16 cellular contexts compared by ENCODE assay signal in genomic region chr6:45185403-45186251, GRCh38.
A peak's percentile ranks its signal among the peaks of the same experiment; 100 is the strongest.
DNase-seq lines count a peak whose midpoint lies in the region; ATAC-seq and TF ChIP-seq lines count a peak whose summit lies in the region.
"Had no signal": no experiment of that assay in that cellular context is flagged by ENCODE, and none has a peak within 500 bp of the region (broad histone marks: within the 10 kb centered on the region; RNA-seq: fewer than 3 reads in every experiment).

No MANE protein-coding gene starts in this region.

- no peaks in the 10 kb centered on the region for H3K9me3 ChIP-seq in osteoblast (ENCODE audit: low read depth, low read length)
- H3K9me3 ChIP-seq: heart right ventricle had no signal

- H3K27me3 ChIP-seq in osteoblast (ENCODE audit: insufficient read depth, low read length), result no peaks in the 10 kb centered on the region
- H3K27me3 ChIP-seq: heart right ventricle had no signal

- H3K4me3 Mint-ChIP-seq in activated CD8-positive, alpha-beta memory T cell treated with anti-CD3 and anti-CD28 coated beads, Interleukin-2, amount 10 ng/mL, durations not matched to agents 7 days and 5 days, result no peak overlapping the region
- H3K4me3 Mint-ChIP-seq in MCF 10A (ENCODE audit: unreplicated experiment), result no peak overlapping the region
- H3K4me3 Mint-ChIP-seq: CD4-positive, CD25-positive, alpha-beta regulatory T cell; memory B cell; nephron progenitor cell had no signal

- POLR2A ChIA-PET in MCF 10A (lab: Yijun Ruan, JAX), result no interaction called here

- peaks cover 24% of the 10 kb centered on the region for H3K4me1 Mint-ChIP-seq in activated CD8-positive, alpha-beta memory T cell treated with anti-CD3 and anti-CD28 coated beads, Interleukin-2, amount 10 ng/mL, durations not matched to agents 7 days and 5 days
- peaks cover 15% of the 10 kb centered on the region for H3K4me1 Mint-ChIP-seq in MCF 10A (ENCODE audit: insufficient read depth, unreplicated experiment)

- CTCF ChIA-PET in activated CD8-positive, alpha-beta memory T cell treated with anti-CD3 and anti-CD28 coated beads, Interleukin-2, amount 10 ng/mL, durations not matched to agents 7 days and 5 days (lab: Charles Lee), result no interaction called here
- CTCF ChIA-PET in MCF 10A (lab: Yijun Ruan, JAX), result no interaction called here

- no TSS peak for BruUV-seq in MCF 10A (replicated peaks; lab: Mats Ljungman, UMichigan)

- ATAC-seq in activated CD8-positive, alpha-beta memory T cell treated with anti-CD3 and anti-CD28 coated beads, Interleukin-2, amount 10 ng/mL, durations not matched to agents 7 days and 5 days, result peak; percentile 36
- ATAC-seq in HG03025 (IDR thresholded peaks at IDR 0.05; ENCODE audit: low FRiP score, unreplicated experiment), result no peak
- ATAC-seq: heart right ventricle had no signal

- peaks cover 3% of the 10 kb centered on the region for H3K36me3 Mint-ChIP-seq in activated CD8-positive, alpha-beta memory T cell treated with anti-CD3 and anti-CD28 coated beads, Interleukin-2, amount 10 ng/mL, durations not matched to agents 7 days and 5 days
- H3K36me3 Mint-ChIP-seq in MCF 10A (ENCODE audit: insufficient read depth, unreplicated experiment), result no peaks in the 10 kb centered on the region
- H3K36me3 Mint-ChIP-seq: CD4-positive, CD25-positive, alpha-beta regulatory T cell; memory B cell had no signal

- H3K36me3 ChIP-seq in osteoblast (ENCODE audit: insufficient read depth, low read length), result no peaks in the 10 kb centered on the region
- H3K36me3 ChIP-seq: heart right ventricle had no signal

- no peak overlapping the region for H3K27ac ChIP-seq in osteoblast (ENCODE audit: low read depth, low read length)
- H3K27ac ChIP-seq: heart right ventricle had no signal

- no peak overlapping the region for H2AFZ ChIP-seq in osteoblast (ENCODE audit: low read length)

- H4K20me1 ChIP-seq in osteoblast (ENCODE audit: insufficient read depth, low read length), result no peaks in the 10 kb centered on the region

- TF ChIP-seq CTCF in osteoblast (IDR thresholded peaks at IDR 0.05; ENCODE audit: extremely low read depth, low read depth, low read length) (no peak), MCF 10A (IDR thresholded peaks at IDR 0.05; ENCODE audit: unreplicated experiment) (no peak)

- intact Hi-C loops in MCF 10A (cut with micrococcal nuclease), result no loop called here

- DNase-seq in activated CD8-positive, alpha-beta memory T cell treated with anti-CD3 and anti-CD28 coated beads, Interleukin-2, amount 10 ng/mL, durations not matched to agents 7 days and 5 days, result peak; percentile 43
- DNase-seq in activated CD8-positive, alpha-beta memory T cell treated with anti-CD3 and anti-CD28 coated beads, Interleukin-2, amount 50 U/mL, for 48 hours, result no peak
- DNase-seq in MV-4-11 (lab: John Stamatoyannopoulos, UW), result peak; percentile 20
- peak; percentile 13 for DNase-seq in amniotic epithelial cell (ENCODE audit: low read depth)
- peak; percentile 59 for DNase-seq in osteoblast (ENCODE audit: insufficient read length, low spot score, missing footprints)
- DNase-seq in MCF 10A (ENCODE audit: unreplicated experiment), result no peak
- no peak for DNase-seq in NCI-H1417 (lab: John Stamatoyannopoulos, UW)
- DNase-seq: heart right ventricle; NCI-H1694 treated with DMSO at 0.1 percent for 48 hours; NCI-H446; nephron progenitor cell; stimulated activated CD4-positive, alpha-beta T cell treated with anti-CD3 and anti-CD28 coated beads, Interleukin-15, amount 100 ng/mL, for 24 hours; T-helper 9 cell had no signal

- no peak overlapping the region for H3K4me3 ChIP-seq in osteoblast (ENCODE audit: insufficient read depth, low read length)
- H3K4me3 ChIP-seq: heart right ventricle had no signal

- no peaks in the 10 kb centered on the region for H3K27me3 Mint-ChIP-seq in activated CD8-positive, alpha-beta memory T cell treated with anti-CD3 and anti-CD28 coated beads, Interleukin-2, amount 10 ng/mL, durations not matched to agents 7 days and 5 days
- H3K27me3 Mint-ChIP-seq in MCF 10A (ENCODE audit: insufficient read depth, unreplicated experiment), result no peaks in the 10 kb centered on the region
- H3K27me3 Mint-ChIP-seq: memory B cell had no signal

- H3K4me1 ChIP-seq in osteoblast (ENCODE audit: insufficient read depth, low read length), result no peaks in the 10 kb centered on the region
- H3K4me1 ChIP-seq: heart right ventricle had no signal

- no peak overlapping the region for H3K4me2 ChIP-seq in osteoblast (ENCODE audit: insufficient read depth, low read length)

- H3K27ac Mint-ChIP-seq in activated CD8-positive, alpha-beta memory T cell treated with anti-CD3 and anti-CD28 coated beads, Interleukin-2, amount 10 ng/mL, durations not matched to agents 7 days and 5 days, result peak overlapping the region; percentile 44
- H3K27ac Mint-ChIP-seq in MCF 10A (ENCODE audit: low read depth, unreplicated experiment), result no peak overlapping the region
- H3K27ac Mint-ChIP-seq: memory B cell, nephron progenitor cell had no signal

- H3K79me2 ChIP-seq in osteoblast (ENCODE audit: insufficient read depth, low read length), result no peaks in the 10 kb centered on the region

- no peaks in the 10 kb centered on the region for H3K9me3 Mint-ChIP-seq in activated CD8-positive, alpha-beta memory T cell treated with anti-CD3 and anti-CD28 coated beads, Interleukin-2, amount 10 ng/mL, durations not matched to agents 7 days and 5 days (ENCODE audit: low read depth)
- no peaks in the 10 kb centered on the region for H3K9me3 Mint-ChIP-seq in MCF 10A (ENCODE audit: unreplicated experiment)
- H3K9me3 Mint-ChIP-seq: memory B cell had no signal

Comparison
In these comparisons a context has a peak if more than half of its experiments do, and no peak if none do; other contexts are left out.
1. DNase-seq: peak in activated CD8-positive, alpha-beta memory T cell treated with anti-CD3 and anti-CD28 coated beads, Interleukin-2, amount 10 ng/mL, durations not matched to agents 7 days and 5 days (single experiment), MV-4-11 (single experiment), amniotic epithelial cell (single experiment) and osteoblast (single experiment); none in activated CD8-positive, alpha-beta memory T cell treated with anti-CD3 and anti-CD28 coated beads, Interleukin-2, amount 50 U/mL, for 48 hours (single experiment), MCF 10A (single experiment) and NCI-H1417 (0 of 3).